In the genomic region with DNA sequence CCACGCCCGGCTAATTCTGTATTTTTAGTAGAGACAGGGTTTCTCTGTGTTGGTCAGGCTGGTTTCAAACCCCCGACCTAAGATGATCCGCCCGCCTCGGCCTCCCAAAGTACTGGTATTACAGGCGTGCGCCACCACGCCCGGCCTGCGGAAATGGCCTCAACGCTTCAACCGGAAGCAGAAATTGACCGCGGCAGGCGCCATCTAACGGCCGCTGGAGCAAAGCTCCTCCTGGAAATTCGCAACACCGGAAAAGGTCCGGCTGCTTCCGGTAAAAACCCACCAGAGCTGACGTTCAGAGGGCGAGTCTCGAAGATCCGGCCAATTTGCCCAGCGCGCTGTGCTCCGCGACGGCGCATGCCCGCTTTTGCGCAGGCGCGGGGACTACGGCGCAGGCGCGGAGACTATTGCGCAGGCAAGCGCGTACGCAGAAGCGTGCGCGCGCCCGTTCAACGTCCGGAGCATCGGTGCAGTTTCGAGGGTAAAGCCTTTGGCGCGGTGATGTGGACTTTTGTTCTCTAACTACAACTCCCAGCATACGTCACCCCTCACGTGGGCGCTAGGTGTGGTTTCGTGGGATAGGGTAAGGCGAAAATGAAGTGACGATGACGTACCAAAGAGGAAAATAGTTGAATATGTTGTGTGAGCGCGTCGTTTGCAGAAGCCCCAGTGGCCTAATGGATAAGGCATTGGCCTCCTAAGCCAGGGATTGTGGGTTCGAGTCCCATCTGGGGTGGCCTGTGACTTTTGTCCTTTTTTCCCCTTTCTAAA, we compare ENCODE assay signal across 8 cellular contexts. TPM values are rescaled to one million over a fixed set of nuclear protein-coding genes. Genes with fewer than 3 reads are reported as not detected.
DNase-seq lines count a peak whose midpoint lies in the region; ATAC-seq, FAIRE-seq and TF ChIP-seq lines count a peak whose summit lies in the region.

No MANE protein-coding gene starts in this region.

- no peaks in the 10 kb centered on the region for H3K27me3 ChIP-seq in keratinocyte (ENCODE audit: control insufficient read depth, extremely low read depth, insufficient read depth, low read length)

- H3K36me3 ChIP-seq in keratinocyte (ENCODE audit: control insufficient read depth in 2 of 2, extremely low read depth in 1 of 2, insufficient read depth in 2 of 2, low read length in 2 of 2) = no peaks in the 10 kb centered on the region

- peak; percentile 99 for DNase-seq in Ammon's horn (ENCODE audit: low spot score)
- DNase-seq in NCI-H446 treated with DMSO at 0.1 percent for 48 hours (lab: John Stamatoyannopoulos, UW) = peak; percentile 98
- peak; percentile 95 for DNase-seq in activated CD4-positive, CD25-positive, alpha-beta regulatory T cell treated with anti-CD3 and anti-CD28 coated beads, Interleukin-2, amount 50 U/mL, for 72 hours
- peak; percentile 74 to 98 for DNase-seq in cerebellar nuclear complex (lab: John Stamatoyannopoulos, UW)
- DNase-seq in keratinocyte (ENCODE audit: low read depth, low spot score) = peak; percentile 98
- DNase-seq in stimulated activated CD4-positive, alpha-beta T cell treated with anti-CD3 and anti-CD28 coated beads, Interleukin-12 subunit alpha, Interleukin-12 subunit beta, amount 100 ng/mL, for 48 hours (ENCODE audit: low read depth in 2 of 3, low spot score in 1 of 3) = peak; percentile 96 to 100 (median 98)

- peak; percentile 71 to 80 (median 74) for TF ChIP-seq CTCF in keratinocyte (optimal IDR thresholded peaks at IDR 0.05 in 1 of 3, IDR thresholded peaks at IDR 0.05 in 1 of 3, conservative IDR thresholded peaks at IDR 0.05 in 1 of 3; ENCODE audit: extremely low read depth in 1 of 3, insufficient read depth in 2 of 3, low read length in 3 of 3)

- peak overlapping the region; percentile 100 for H3K4me2 ChIP-seq in keratinocyte (ENCODE audit: control insufficient read depth, extremely low read depth, insufficient read depth, low read depth, low read length)

- H3K9ac ChIP-seq in keratinocyte (ENCODE audit: control insufficient read depth, extremely low read depth, insufficient read depth, low read length) = peak overlapping the region; percentile 99

- dilution Hi-C loops in keratinocyte (cut with MboI; ENCODE audit: extremely low pct_ligation_motif_present, low sequenced_read_pairs) = no loop called here

- no peaks in the 10 kb centered on the region for H3K9me3 ChIP-seq in keratinocyte (ENCODE audit: control insufficient read depth, low read depth, low read length)

- ATAC-seq in GM19043 (IDR thresholded peaks at IDR 0.05; ENCODE audit: low read depth, unreplicated experiment) (peak; percentile 76), HG03432 (IDR thresholded peaks at IDR 0.05; ENCODE audit: unreplicated experiment) (peak; percentile 82)

- peaks cover 14% of the 10 kb centered on the region for H3K79me2 ChIP-seq in keratinocyte (ENCODE audit: control insufficient read depth, insufficient read depth, low read length)

- no peaks in the 10 kb centered on the region for H3K9me1 ChIP-seq in keratinocyte (ENCODE audit: control insufficient read depth, extremely low read depth, insufficient read depth, low read length)

- no peaks in the 10 kb centered on the region for H4K20me1 ChIP-seq in keratinocyte (ENCODE audit: control insufficient read depth, extremely low read depth, insufficient read depth, low read length)

- FAIRE-seq in keratinocyte (lab: Jason Lieb, UNC) = peak; percentile 75

- H3K27ac ChIP-seq in keratinocyte (ENCODE audit: control insufficient read depth, insufficient read depth, low read length) = peak overlapping the region; percentile 90

- H3K4me1 ChIP-seq in keratinocyte (ENCODE audit: control insufficient read depth, extremely low read depth, insufficient read depth, low read length) = peaks cover 5% of the 10 kb centered on the region

- H3K4me3 ChIP-seq in keratinocyte (ENCODE audit: control insufficient read depth in 2 of 3, extremely low read depth in 1 of 3, insufficient read depth in 2 of 3, low read depth in 1 of 3, low read length in 3 of 3) = peak overlapping the region; percentile 74 to 97 (median 97)

- H2AFZ ChIP-seq in keratinocyte (ENCODE audit: control insufficient read depth, low read length) = peak overlapping the region; percentile 71

RNA-seq across cellular contexts. Expression of a gene that starts 0.9 kb away (rescaled TPM):
- 7.1 to 7.8 TPM (median 7.4 TPM) in 3 replicates for polyA plus RNA-seq in keratinocyte
- 0.26 TPM for polyA plus RNA-seq in keratinocyte (2011; ENCODE audit: low read depth)
- polyA plus RNA-seq in keratinocyte (2011; cell fraction: cytosol; rRNA removed) = 4.8 and 6.0 TPM in 2 replicates
- polyA plus RNA-seq in keratinocyte (2011; cell fraction: nucleus; rRNA removed) = 5.9 and 6.9 TPM in 2 replicates
- polyA plus RNA-seq in keratinocyte (2012; ENCODE audit: low replicate concordance) = 6.1 and 11.3 TPM in 2 replicates
- polyA minus RNA-seq in keratinocyte = 0.80 to 3.5 TPM (median 1.6 TPM) in 3 replicates
- polyA minus RNA-seq in keratinocyte (2011; cell fraction: cytosol; rRNA and poly(A)+ RNA removed) = 4.4 TPM
- 0.95 and 2.1 TPM in 2 replicates for polyA minus RNA-seq in keratinocyte (2011; cell fraction: nucleus; rRNA and poly(A)+ RNA removed)

RNA-seq across cellular contexts. Expression of a gene that starts 19.5 kb away (rescaled TPM):
- polyA plus RNA-seq in keratinocyte = 28.6 to 52.7 TPM (median 44.4 TPM) in 3 replicates
- polyA plus RNA-seq in keratinocyte (2011; ENCODE audit: low read depth) = 198 TPM
- polyA plus RNA-seq in keratinocyte (2011; cell fraction: cytosol; rRNA removed) = 30.6 and 41.7 TPM in 2 replicates
- 72.5 and 88.7 TPM in 2 replicates for polyA plus RNA-seq in keratinocyte (2011; cell fraction: nucleus; rRNA removed)
- polyA plus RNA-seq in keratinocyte (2012; ENCODE audit: low replicate concordance) = 42.2 and 47.9 TPM in 2 replicates
- 14.9 to 30.8 TPM (median 15.9 TPM) in 3 replicates for polyA minus RNA-seq in keratinocyte
- polyA minus RNA-seq in keratinocyte (2011; cell fraction: cytosol; rRNA and poly(A)+ RNA removed) = 33.0 TPM
- polyA minus RNA-seq in keratinocyte (2011; cell fraction: nucleus; rRNA and poly(A)+ RNA removed) = 62.8 and 63.6 TPM in 2 replicates

Comparison
In these comparisons a context has a peak if more than half of its experiments do, and no peak if none do; other contexts are left out.
1. Peak in every context shown above with its lines: DNase-seq, ATAC-seq, H3K4me3 ChIP-seq and H3K27ac ChIP-seq.